Comparison of ENCODE assay signal across 8 cellular contexts in genomic region chr20:63642518-63643247, GRCh38. TPM values are rescaled to one million over a fixed set of nuclear protein-coding genes. Genes with fewer than 3 reads are reported as not detected.
DNase-seq lines count a peak whose midpoint lies in the region; ATAC-seq and TF ChIP-seq lines count a peak whose summit lies in the region.

No MANE protein-coding gene starts in this region.

- peak; percentile 5 for ATAC-seq in GM21717 (IDR thresholded peaks at IDR 0.05; ENCODE audit: unreplicated experiment)
- peak; percentile 5 for ATAC-seq in gastroesophageal sphincter
- ATAC-seq in HG02884 (IDR thresholded peaks at IDR 0.05; ENCODE audit: unreplicated experiment), result no peak
- no peak for ATAC-seq in GM18505 (IDR thresholded peaks at IDR 0.05; ENCODE audit: unreplicated experiment)
- no peak for ATAC-seq in HG03139 (IDR thresholded peaks at IDR 0.05; ENCODE audit: unreplicated experiment)

- DNase-seq in RKO (ENCODE audit: low spot score) (peak; percentile 57), skeletal muscle cell (ENCODE audit: low read depth) (no peak), SIG-M5 (lab: John Stamatoyannopoulos, UW) (no peak)

- H3K9me3 ChIP-seq in gastroesophageal sphincter, result no peaks in the 10 kb centered on the region

- peak overlapping the region in 3 of 4 donors; percentile 60 to 86 (median 71) for H3K27ac ChIP-seq in gastroesophageal sphincter

- no peak for TF ChIP-seq EP300 in gastroesophageal sphincter (IDR thresholded peaks at IDR 0.05)

- peaks cover 0 to 15% (median 3%) of the 10 kb centered on the region in 3 donors for H3K4me1 ChIP-seq in gastroesophageal sphincter

- no peaks in the 10 kb centered on the region for H3K27me3 ChIP-seq in gastroesophageal sphincter

- H3K36me3 ChIP-seq in gastroesophageal sphincter, result no peaks in the 10 kb centered on the region

- no peak for TF ChIP-seq CTCF in gastroesophageal sphincter (IDR thresholded peaks at IDR 0.05)

- TF ChIP-seq POLR2A in gastroesophageal sphincter (IDR thresholded peaks at IDR 0.05) (no peak), GM18505 (IDR thresholded peaks at IDR 0.05; ENCODE audit: borderline replicate concordance, extremely low read depth, insufficient read depth, insufficient read length) (no peak)

- H3K4me3 ChIP-seq in gastroesophageal sphincter (peak overlapping the region; percentile 40 to 59), skeletal muscle cell (ENCODE audit: low read depth, low read length) (peak overlapping the region; percentile 51)

- 92% methylated on average over 5 of the region's 31 CpGs; no CpG with 5 or more reads in 1 of the 2 donors for WGBS in gastroesophageal sphincter (ENCODE audit: low coverage in 1 of 2), 2 donors

RNA-seq across cellular contexts. Expression of gene STMN3, which starts 10.5 kb away (rescaled TPM):
- total RNA-seq in gastroesophageal sphincter, result 10 to 100 TPM; 13.7 to 31.6 (median 17.0) TPM

RNA-seq across cellular contexts. Expression of gene RTEL1, which starts 15.4 kb away (rescaled TPM):
- total RNA-seq in gastroesophageal sphincter, result 10 to 100 TPM in 3 of 4 donors, 1 to 10 TPM in 1; 7.1 to 43.7 (median 18.7) TPM

RNA-seq across cellular contexts. Expression of gene GMEB2, which starts 15.8 kb away (rescaled TPM):
- 10 to 100 TPM in 3 of 4 donors, 1 to 10 TPM in 1; 9.8 to 16.1 (median 12.1) TPM for total RNA-seq in gastroesophageal sphincter

RNA-seq across cellular contexts. Expression of gene TNFRSF6B, which starts 53.8 kb away (rescaled TPM):
- 10 to 100 TPM in 3 of 4 donors, 1 to 10 TPM in 1; 8.9 to 27.8 (median 15.4) TPM for total RNA-seq in gastroesophageal sphincter

Comparison
In these comparisons a context has a peak if more than half of its experiments do, and no peak if none do; other contexts are left out.
1. ATAC-seq: peak in GM21717 (single experiment) and gastroesophageal sphincter (single experiment); none in HG02884 (single experiment), GM18505 (single experiment) and HG03139 (single experiment).